Comparison of ENCODE assay signal across 1 cellular context in the genomic region with DNA sequence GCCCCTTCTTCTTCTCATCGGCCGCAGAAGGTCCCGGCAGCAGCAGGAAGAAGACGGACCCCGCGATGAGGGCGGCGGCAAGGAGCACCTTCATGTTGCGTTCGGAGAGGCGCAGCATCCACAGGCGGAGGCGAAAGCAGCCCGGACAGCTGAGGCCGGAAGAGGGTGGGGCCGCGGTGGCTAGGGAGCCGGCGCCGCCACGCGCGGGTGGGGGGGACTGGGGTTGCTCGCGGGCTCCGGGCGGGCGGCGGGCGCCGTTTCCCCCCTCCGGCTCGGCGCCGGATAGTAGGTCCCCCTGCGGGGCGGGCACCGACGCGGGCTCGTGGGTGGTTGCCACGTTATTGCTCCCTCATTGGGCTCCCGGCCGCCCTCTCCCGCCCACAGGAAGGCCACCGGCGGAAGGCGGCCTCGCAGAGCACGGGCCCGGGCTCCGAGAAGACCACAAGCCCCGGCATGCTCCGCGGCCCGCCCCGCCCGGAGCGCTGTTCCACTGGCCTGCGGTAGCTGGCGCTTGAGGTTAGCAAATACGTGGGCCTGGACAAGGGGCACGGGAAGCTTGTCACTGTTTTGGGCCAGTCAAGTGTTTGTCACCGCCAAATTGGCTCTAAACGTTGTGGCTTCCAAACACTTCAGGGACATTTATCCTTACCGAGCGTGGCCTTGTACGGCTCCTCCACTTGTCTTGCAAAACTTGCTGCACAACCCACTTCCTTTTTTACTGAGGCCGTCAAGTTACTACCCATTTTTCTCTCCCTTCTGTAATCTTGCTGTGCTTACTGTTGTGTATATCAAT.
TF ChIP-seq lines count a peak whose summit lies in the region.

Gene PPIB (minus strand): TSS at position 154 of the 793 bp plus-strand sequence. CDS start 36 bp downstream, at position 118.

TF ChIP-seq in HepG2, 621 proteins besides CTCF, POLR2A, EP300 and RAD21 (continued from another document and continues in another):
- TF ChIP-seq ZNF263 (CRISPR knock-in tag; IDR thresholded peaks at IDR 0.05) (peak; percentile 66; the same call in 1 of the 2 replicates), HOXA9 (CRISPR knock-in tag; IDR thresholded peaks at IDR 0.05; ENCODE audit: borderline replicate concordance) (no peak), CBX2 (IDR thresholded peaks at IDR 0.05; ENCODE audit: low read depth, low read length) (no peak), CBX2 (CRISPR knock-in tag; IDR thresholded peaks at IDR 0.05; ENCODE audit: low read depth) (no peak), SRF (IDR thresholded peaks at IDR 0.05; ENCODE audit: low read depth, low read length) (no peak), ZNF589 (CRISPR knock-in tag; conservative IDR thresholded peaks at IDR 0.05) (0 out of 2 replicates have a peak, but pooled peaks have one; percentile 61), ZNF775 (CRISPR knock-in tag; IDR thresholded peaks at IDR 0.05; ENCODE audit: borderline replicate concordance) (no peak), NCOA5 (CRISPR knock-in tag; IDR thresholded peaks at IDR 0.05) (no peak), ZSCAN20 (CRISPR knock-in tag; IDR thresholded peaks at IDR 0.05; ENCODE audit: borderline replicate concordance) (0 out of 2 replicates have a peak, but pooled peaks have one; percentile 24), GATA4 (IDR thresholded peaks at IDR 0.05; ENCODE audit: borderline replicate concordance, low read depth) (no peak), AKNA (CRISPR knock-in tag; IDR thresholded peaks at IDR 0.05; ENCODE audit: borderline replicate concordance) (no peak), RXRB (CRISPR knock-in tag; IDR thresholded peaks at IDR 0.05; ENCODE audit: borderline replicate concordance) (no peak; the same call in 1 of the 2 replicates), ARHGAP35 (CRISPR knock-in tag; IDR thresholded peaks at IDR 0.05; ENCODE audit: borderline replicate concordance) (0 out of 2 replicates have a peak, but pooled peaks have one; percentile 6), ZFX (CRISPR knock-in tag; IDR thresholded peaks at IDR 0.05; ENCODE audit: low read depth) (peak; percentile 95), ZNF143 (CRISPR knock-in tag; IDR thresholded peaks at IDR 0.05) (peak; percentile 93), FOXO1 (CRISPR knock-in tag; IDR thresholded peaks at IDR 0.05) (peak; percentile 44), TRIM22 (IDR thresholded peaks at IDR 0.05) (no peak), PTBP1 (IDR thresholded peaks at IDR 0.05; ENCODE audit: low read depth, low read length, poor library complexity, severe bottlenecking) (no peak), BCLAF1 (IDR thresholded peaks at IDR 0.05) (no peak), SAP130 (CRISPR knock-in tag; IDR thresholded peaks at IDR 0.05; ENCODE audit: low read depth) (peak; percentile 85), ZNF577 (CRISPR knock-in tag; IDR thresholded peaks at IDR 0.05; ENCODE audit: borderline replicate concordance, low read depth) (0 out of 2 replicates have a peak, but pooled peaks have one; percentile 63), NFIC (IDR thresholded peaks at IDR 0.05; ENCODE audit: low read length) (no peak), ZNF530 (CRISPR knock-in tag; IDR thresholded peaks at IDR 0.05; ENCODE audit: low read depth) (no peak), KLF6 (CRISPR knock-in tag; IDR thresholded peaks at IDR 0.05) (no peak; the same call in 1 of the 2 replicates), U2AF2 (IDR thresholded peaks at IDR 0.05; ENCODE audit: low read depth, low read length) (no peak), ZNF362 (CRISPR knock-in tag; IDR thresholded peaks at IDR 0.05; ENCODE audit: borderline replicate concordance) (peak; percentile 61; the same call in 1 of the 2 replicates), HOMEZ (CRISPR knock-in tag; IDR thresholded peaks at IDR 0.05; ENCODE audit: low read depth) (no peak), ELF3 (CRISPR knock-in tag; IDR thresholded peaks at IDR 0.05) (peak; percentile 51; the same call in 1 of the 2 replicates)
- TF ChIP-seq, protein P1, sequence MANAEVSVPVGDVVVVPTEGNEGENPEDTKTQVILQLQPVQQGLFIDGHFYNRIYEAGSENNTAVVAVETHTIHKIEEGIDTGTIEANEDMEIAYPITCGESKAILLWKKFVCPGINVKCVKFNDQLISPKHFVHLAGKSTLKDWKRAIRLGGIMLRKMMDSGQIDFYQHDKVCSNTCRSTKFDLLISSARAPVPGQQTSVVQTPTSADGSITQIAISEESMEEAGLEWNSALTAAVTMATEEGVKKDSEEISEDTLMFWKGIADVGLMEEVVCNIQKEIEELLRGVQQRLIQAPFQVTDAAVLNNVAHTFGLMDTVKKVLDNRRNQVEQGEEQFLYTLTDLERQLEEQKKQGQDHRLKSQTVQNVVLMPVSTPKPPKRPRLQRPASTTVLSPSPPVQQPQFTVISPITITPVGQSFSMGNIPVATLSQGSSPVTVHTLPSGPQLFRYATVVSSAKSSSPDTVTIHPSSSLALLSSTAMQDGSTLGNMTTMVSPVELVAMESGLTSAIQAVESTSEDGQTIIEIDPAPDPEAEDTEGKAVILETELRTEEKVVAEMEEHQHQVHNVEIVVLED (CRISPR knock-in tag; IDR thresholded peaks at IDR 0.05; ENCODE audit: borderline replicate concordance) = peak; percentile 81
- TF ChIP-seq, protein P2, sequence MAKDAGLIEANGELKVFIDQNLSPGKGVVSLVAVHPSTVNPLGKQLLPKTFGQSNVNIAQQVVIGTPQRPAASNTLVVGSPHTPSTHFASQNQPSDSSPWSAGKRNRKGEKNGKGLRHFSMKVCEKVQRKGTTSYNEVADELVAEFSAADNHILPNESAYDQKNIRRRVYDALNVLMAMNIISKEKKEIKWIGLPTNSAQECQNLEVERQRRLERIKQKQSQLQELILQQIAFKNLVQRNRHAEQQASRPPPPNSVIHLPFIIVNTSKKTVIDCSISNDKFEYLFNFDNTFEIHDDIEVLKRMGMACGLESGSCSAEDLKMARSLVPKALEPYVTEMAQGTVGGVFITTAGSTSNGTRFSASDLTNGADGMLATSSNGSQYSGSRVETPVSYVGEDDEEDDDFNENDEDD (CRISPR knock-in tag; IDR thresholded peaks at IDR 0.05; ENCODE audit: borderline replicate concordance) = peak; percentile 41; the same call in 1 of the 2 replicates
- TF ChIP-seq, protein P3, sequence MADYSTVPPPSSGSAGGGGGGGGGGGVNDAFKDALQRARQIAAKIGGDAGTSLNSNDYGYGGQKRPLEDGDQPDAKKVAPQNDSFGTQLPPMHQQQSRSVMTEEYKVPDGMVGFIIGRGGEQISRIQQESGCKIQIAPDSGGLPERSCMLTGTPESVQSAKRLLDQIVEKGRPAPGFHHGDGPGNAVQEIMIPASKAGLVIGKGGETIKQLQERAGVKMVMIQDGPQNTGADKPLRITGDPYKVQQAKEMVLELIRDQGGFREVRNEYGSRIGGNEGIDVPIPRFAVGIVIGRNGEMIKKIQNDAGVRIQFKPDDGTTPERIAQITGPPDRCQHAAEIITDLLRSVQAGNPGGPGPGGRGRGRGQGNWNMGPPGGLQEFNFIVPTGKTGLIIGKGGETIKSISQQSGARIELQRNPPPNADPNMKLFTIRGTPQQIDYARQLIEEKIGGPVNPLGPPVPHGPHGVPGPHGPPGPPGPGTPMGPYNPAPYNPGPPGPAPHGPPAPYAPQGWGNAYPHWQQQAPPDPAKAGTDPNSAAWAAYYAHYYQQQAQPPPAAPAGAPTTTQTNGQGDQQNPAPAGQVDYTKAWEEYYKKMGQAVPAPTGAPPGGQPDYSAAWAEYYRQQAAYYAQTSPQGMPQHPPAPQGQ (CRISPR knock-in tag; IDR thresholded peaks at IDR 0.05; ENCODE audit: borderline replicate concordance) = no peak; the same call in 1 of the 2 replicates
- TF ChIP-seq, protein P4, sequence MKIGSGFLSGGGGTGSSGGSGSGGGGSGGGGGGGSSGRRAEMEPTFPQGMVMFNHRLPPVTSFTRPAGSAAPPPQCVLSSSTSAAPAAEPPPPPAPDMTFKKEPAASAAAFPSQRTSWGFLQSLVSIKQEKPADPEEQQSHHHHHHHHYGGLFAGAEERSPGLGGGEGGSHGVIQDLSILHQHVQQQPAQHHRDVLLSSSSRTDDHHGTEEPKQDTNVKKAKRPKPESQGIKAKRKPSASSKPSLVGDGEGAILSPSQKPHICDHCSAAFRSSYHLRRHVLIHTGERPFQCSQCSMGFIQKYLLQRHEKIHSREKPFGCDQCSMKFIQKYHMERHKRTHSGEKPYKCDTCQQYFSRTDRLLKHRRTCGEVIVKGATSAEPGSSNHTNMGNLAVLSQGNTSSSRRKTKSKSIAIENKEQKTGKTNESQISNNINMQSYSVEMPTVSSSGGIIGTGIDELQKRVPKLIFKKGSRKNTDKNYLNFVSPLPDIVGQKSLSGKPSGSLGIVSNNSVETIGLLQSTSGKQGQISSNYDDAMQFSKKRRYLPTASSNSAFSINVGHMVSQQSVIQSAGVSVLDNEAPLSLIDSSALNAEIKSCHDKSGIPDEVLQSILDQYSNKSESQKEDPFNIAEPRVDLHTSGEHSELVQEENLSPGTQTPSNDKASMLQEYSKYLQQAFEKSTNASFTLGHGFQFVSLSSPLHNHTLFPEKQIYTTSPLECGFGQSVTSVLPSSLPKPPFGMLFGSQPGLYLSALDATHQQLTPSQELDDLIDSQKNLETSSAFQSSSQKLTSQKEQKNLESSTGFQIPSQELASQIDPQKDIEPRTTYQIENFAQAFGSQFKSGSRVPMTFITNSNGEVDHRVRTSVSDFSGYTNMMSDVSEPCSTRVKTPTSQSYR (CRISPR knock-in tag; IDR thresholded peaks at IDR 0.05; ENCODE audit: borderline replicate concordance) = peak; percentile 34; the same call in 1 of the 2 replicates
